Comparison of ENCODE assay signal across 1 cellular context in the genomic region with DNA sequence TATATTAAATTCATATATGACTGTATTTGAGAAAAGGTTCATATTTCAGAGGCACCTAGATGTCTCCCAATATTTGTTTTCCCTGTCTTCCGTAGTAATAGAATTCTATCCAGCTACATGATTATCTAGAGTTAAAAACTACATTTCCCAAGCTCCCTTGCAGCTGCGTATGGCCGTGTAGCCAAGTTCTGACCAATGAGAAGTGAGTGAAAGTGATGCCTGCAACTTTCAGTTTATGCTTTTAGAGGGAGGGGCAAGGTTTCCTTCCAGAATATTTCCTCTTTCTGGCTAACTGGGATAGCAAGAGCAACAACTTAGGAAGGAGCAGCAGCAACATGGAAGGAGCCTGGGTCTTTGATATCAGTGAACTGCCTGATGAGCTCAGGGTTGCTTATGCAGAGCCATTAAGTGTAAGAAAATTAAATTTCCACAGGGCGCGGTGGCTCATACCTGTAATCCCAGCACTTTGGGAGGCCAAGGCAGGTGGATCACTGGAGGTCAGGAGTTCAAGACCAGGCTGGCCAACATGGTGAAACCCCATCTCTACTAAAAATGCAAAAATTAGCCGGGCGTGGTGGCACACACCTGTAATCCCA.
A peak's percentile ranks its signal among the peaks of the same experiment; 100 is the strongest.
TF ChIP-seq lines count a peak whose summit lies in the region.

No MANE protein-coding gene starts in this region.

TF ChIP-seq in K562, 482 proteins besides CTCF, POLR2A, EP300 and RAD21 (continues in another document):
- TF ChIP-seq HNRNPLL (IDR thresholded peaks at IDR 0.05; ENCODE audit: low read depth, low read length, poor library complexity, severe bottlenecking): no peak
- peak; percentile 88 for TF ChIP-seq CREM (IDR thresholded peaks at IDR 0.05; ENCODE audit: low read depth)
- TF ChIP-seq CXXC5 (CRISPR knock-in tag; IDR thresholded peaks at IDR 0.05): peak; percentile 83
- TF ChIP-seq SMARCE1 (IDR thresholded peaks at IDR 0.05): no peak
- TF ChIP-seq ZNF263 (CRISPR knock-in tag; IDR thresholded peaks at IDR 0.05; ENCODE audit: borderline replicate concordance): no peak
- TF ChIP-seq STAG1 (CRISPR knock-in tag; IDR thresholded peaks at IDR 0.05; ENCODE audit: borderline replicate concordance): no peak
- no peak for TF ChIP-seq ZNF644 (tag; IDR thresholded peaks at IDR 0.05; ENCODE audit: low read depth)
- TF ChIP-seq SETDB1 (IDR thresholded peaks at IDR 0.05; ENCODE audit: low read length): no peak
- no peak for TF ChIP-seq ZNF282 (CRISPR knock-in tag; IDR thresholded peaks at IDR 0.05)
- TF ChIP-seq SIX5 (IDR thresholded peaks at IDR 0.05; ENCODE audit: borderline replicate concordance in 1 of 2, insufficient read depth in 1 of 2, low read depth in 1 of 2, low read length in 2 of 2): peak; percentile 71 to 84
- no peak for TF ChIP-seq ZFP91 (CRISPR knock-in tag; IDR thresholded peaks at IDR 0.05)
- no peak for TF ChIP-seq TEAD1 (CRISPR knock-in tag; IDR thresholded peaks at IDR 0.05)
- no peak for TF ChIP-seq RFX1 (IDR thresholded peaks at IDR 0.05)
- TF ChIP-seq, protein P1, sequence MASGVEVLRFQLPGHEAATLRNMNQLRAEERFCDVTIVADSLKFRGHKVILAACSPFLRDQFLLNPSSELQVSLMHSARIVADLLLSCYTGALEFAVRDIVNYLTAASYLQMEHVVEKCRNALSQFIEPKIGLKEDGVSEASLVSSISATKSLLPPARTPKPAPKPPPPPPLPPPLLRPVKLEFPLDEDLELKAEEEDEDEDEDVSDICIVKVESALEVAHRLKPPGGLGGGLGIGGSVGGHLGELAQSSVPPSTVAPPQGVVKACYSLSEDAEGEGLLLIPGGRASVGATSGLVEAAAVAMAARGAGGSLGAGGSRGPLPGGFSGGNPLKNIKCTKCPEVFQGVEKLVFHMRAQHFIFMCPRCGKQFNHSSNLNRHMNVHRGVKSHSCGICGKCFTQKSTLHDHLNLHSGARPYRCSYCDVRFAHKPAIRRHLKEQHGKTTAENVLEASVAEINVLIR (CRISPR knock-in tag; IDR thresholded peaks at IDR 0.05): peak; percentile 24; the same call in 1 of the 2 replicates
- TF ChIP-seq ZNF668 (CRISPR knock-in tag; IDR thresholded peaks at IDR 0.05): no peak
- TF ChIP-seq EHMT2 (IDR thresholded peaks at IDR 0.05): no peak
- no peak for TF ChIP-seq PTTG1 (tag; IDR thresholded peaks at IDR 0.05; ENCODE audit: low read depth)
- TF ChIP-seq SNIP1 (IDR thresholded peaks at IDR 0.05; ENCODE audit: low read depth): no peak
- no peak for TF ChIP-seq ZC3H11A (IDR thresholded peaks at IDR 0.05; ENCODE audit: low read depth, low read length)
- TF ChIP-seq FOXA1 (IDR thresholded peaks at IDR 0.05; ENCODE audit: borderline replicate concordance): no peak
- no peak for TF ChIP-seq THAP12 (CRISPR knock-in tag; IDR thresholded peaks at IDR 0.05)
- TF ChIP-seq RNF2 (IDR thresholded peaks at IDR 0.05): no peak
- TF ChIP-seq SMAD1 (IDR thresholded peaks at IDR 0.05; ENCODE audit: low read depth, low read length, partially characterized antibody): no peak
- TF ChIP-seq CC2D1A (IDR thresholded peaks at IDR 0.05): no peak
- no peak for TF ChIP-seq L3MBTL2 (IDR thresholded peaks at IDR 0.05)
- TF ChIP-seq ZNF143 (CRISPR knock-in tag; IDR thresholded peaks at IDR 0.05): peak; percentile 84
- no peak for TF ChIP-seq ZNF3 (CRISPR knock-in tag; IDR thresholded peaks at IDR 0.05)
- TF ChIP-seq CTBP1 (IDR thresholded peaks at IDR 0.05; ENCODE audit: borderline replicate concordance): no peak
- TF ChIP-seq KAT7 (CRISPR knock-in tag; IDR thresholded peaks at IDR 0.05; ENCODE audit: borderline replicate concordance): no peak
- TF ChIP-seq CREB1 (IDR thresholded peaks at IDR 0.05): peak; percentile 72
- TF ChIP-seq CREB1 (CRISPR knock-in tag; IDR thresholded peaks at IDR 0.05): peak; percentile 68
- no peak for TF ChIP-seq NFE2 (IDR thresholded peaks at IDR 0.05; ENCODE audit: low read depth)
- TF ChIP-seq MBD2 (IDR thresholded peaks at IDR 0.05; ENCODE audit: borderline replicate concordance, low read depth): peak; percentile 73; the same call in 1 of the 2 replicates
- TF ChIP-seq FOS (IDR thresholded peaks at IDR 0.05; ENCODE audit: extremely low read depth, insufficient read length): peak; percentile 78
- no peak for TF ChIP-seq BHLHE40 (IDR thresholded peaks at IDR 0.05; ENCODE audit: low read length)
- no peak for TF ChIP-seq MECOM (CRISPR knock-in tag; IDR thresholded peaks at IDR 0.05)
- no peak for TF ChIP-seq E2F1 (CRISPR knock-in tag; IDR thresholded peaks at IDR 0.05)
- TF ChIP-seq GABPB1 (CRISPR knock-in tag; IDR thresholded peaks at IDR 0.05): no peak
- no peak for TF ChIP-seq FOXO4 (CRISPR knock-in tag; IDR thresholded peaks at IDR 0.05)
- TF ChIP-seq ZFX (CRISPR knock-in tag; IDR thresholded peaks at IDR 0.05): no peak
- TF ChIP-seq NR1H2 (CRISPR knock-in tag; IDR thresholded peaks at IDR 0.05): no peak
- TF ChIP-seq RFX5 (IDR thresholded peaks at IDR 0.05; ENCODE audit: low read depth, low read length): no peak
- no peak for TF ChIP-seq HMBOX1 (IDR thresholded peaks at IDR 0.05)
- TF ChIP-seq, protein P2, sequence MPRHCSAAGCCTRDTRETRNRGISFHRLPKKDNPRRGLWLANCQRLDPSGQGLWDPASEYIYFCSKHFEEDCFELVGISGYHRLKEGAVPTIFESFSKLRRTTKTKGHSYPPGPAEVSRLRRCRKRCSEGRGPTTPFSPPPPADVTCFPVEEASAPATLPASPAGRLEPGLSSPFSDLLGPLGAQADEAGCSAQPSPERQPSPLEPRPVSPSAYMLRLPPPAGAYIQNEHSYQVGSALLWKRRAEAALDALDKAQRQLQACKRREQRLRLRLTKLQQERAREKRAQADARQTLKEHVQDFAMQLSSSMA (CRISPR knock-in tag; IDR thresholded peaks at IDR 0.05): no peak
- TF ChIP-seq, protein P3, sequence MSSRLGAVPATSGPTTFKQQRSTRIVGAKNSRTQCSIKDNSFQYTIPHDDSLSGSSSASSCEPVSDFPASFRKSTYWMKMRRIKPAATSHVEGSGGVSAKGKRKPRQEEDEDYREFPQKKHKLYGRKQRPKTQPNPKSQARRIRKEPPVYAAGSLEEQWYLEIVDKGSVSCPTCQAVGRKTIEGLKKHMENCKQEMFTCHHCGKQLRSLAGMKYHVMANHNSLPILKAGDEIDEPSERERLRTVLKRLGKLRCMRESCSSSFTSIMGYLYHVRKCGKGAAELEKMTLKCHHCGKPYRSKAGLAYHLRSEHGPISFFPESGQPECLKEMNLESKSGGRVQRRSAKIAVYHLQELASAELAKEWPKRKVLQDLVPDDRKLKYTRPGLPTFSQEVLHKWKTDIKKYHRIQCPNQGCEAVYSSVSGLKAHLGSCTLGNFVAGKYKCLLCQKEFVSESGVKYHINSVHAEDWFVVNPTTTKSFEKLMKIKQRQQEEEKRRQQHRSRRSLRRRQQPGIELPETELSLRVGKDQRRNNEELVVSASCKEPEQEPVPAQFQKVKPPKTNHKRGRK (tag; IDR thresholded peaks at IDR 0.05): no peak
- no peak for TF ChIP-seq GTF2E2 (tag; IDR thresholded peaks at IDR 0.05)
- TF ChIP-seq ZKSCAN8 (CRISPR knock-in tag; IDR thresholded peaks at IDR 0.05): no peak
- peak; percentile 44 to 63; a peak in 3 of 4 replicates for TF ChIP-seq NRF1 (conservative IDR thresholded peaks at IDR 0.05 in 1 of 2, IDR thresholded peaks at IDR 0.05 in 1 of 2)
- TF ChIP-seq NFYB (IDR thresholded peaks at IDR 0.05; ENCODE audit: extremely low read depth, insufficient read length): peak; percentile 92
- TF ChIP-seq ATF7 (IDR thresholded peaks at IDR 0.05): no peak
- TF ChIP-seq, protein P4, sequence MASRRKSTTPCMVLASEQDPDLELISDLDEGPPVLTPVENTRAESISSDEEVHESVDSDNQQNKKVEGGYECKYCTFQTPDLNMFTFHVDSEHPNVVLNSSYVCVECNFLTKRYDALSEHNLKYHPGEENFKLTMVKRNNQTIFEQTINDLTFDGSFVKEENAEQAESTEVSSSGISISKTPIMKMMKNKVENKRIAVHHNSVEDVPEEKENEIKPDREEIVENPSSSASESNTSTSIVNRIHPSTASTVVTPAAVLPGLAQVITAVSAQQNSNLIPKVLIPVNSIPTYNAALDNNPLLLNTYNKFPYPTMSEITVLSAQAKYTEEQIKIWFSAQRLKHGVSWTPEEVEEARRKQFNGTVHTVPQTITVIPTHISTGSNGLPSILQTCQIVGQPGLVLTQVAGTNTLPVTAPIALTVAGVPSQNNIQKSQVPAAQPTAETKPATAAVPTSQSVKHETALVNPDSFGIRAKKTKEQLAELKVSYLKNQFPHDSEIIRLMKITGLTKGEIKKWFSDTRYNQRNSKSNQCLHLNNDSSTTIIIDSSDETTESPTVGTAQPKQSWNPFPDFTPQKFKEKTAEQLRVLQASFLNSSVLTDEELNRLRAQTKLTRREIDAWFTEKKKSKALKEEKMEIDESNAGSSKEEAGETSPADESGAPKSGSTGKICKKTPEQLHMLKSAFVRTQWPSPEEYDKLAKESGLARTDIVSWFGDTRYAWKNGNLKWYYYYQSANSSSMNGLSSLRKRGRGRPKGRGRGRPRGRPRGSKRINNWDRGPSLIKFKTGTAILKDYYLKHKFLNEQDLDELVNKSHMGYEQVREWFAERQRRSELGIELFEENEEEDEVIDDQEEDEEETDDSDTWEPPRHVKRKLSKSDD (conservative IDR thresholded peaks at IDR 0.05; ENCODE audit: low read length): no peak
- no peak for TF ChIP-seq BACH1 (tag; IDR thresholded peaks at IDR 0.05)
- TF ChIP-seq ZNF589 (CRISPR knock-in tag; IDR thresholded peaks at IDR 0.05; ENCODE audit: low read depth): no peak
- no peak for TF ChIP-seq HIVEP1 (CRISPR knock-in tag; IDR thresholded peaks at IDR 0.05)
- TF ChIP-seq ERF (CRISPR knock-in tag; IDR thresholded peaks at IDR 0.05): no peak
- no peak for TF ChIP-seq KDM5B (IDR thresholded peaks at IDR 0.05; ENCODE audit: insufficient replicate concordance, low read depth, low read length)
- no peak for TF ChIP-seq CBX2 (IDR thresholded peaks at IDR 0.05; ENCODE audit: insufficient read depth, low read length, poor library complexity, severe bottlenecking)
- no peak for TF ChIP-seq ZNF24 (IDR thresholded peaks at IDR 0.05)
- TF ChIP-seq TGIF2 (CRISPR knock-in tag; IDR thresholded peaks at IDR 0.05): no peak
- TF ChIP-seq CBFA2T3 (IDR thresholded peaks at IDR 0.05): no peak
- peak; percentile 91 for TF ChIP-seq HCFC1 (IDR thresholded peaks at IDR 0.05; ENCODE audit: low read depth, low read length)
- TF ChIP-seq SP1 (CRISPR knock-in tag; IDR thresholded peaks at IDR 0.05): no peak
